24 cellular contexts compared by ENCODE assay signal in the genomic region with DNA sequence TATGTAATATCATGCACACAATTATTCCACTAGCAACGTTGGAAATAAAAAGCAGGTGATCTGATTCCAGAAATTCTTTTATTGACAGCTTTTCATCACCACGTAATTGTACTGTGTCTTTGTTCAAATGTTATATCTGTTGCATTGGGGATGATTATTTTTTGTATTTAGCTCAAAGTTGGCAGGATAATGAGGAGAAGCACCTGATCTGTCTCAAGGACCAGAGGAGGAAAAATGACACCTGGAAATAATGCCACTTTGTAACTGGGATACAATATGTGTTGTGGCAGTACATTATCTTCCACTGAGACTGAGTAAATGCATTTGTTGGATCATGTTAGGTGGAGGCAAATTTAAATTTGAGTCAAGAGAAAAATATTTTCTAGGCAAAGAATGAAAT.
"Had no signal": no experiment of that assay in that cellular context is flagged by ENCODE, and none has a peak within 500 bp of the region (broad histone marks: within the 10 kb centered on the region; RNA-seq: fewer than 3 reads in every experiment).

No MANE protein-coding gene starts in this region.

- DNase-seq: IMR-90; Karpas-422; KG1; MG63; NCI-H1092; NCI-H1417; NCI-H1436 treated with DMSO at 0.1 percent for 48 hours; NCI-H1694; NCI-H187 treated with DMSO at 0.1 percent for 48 hours; NCI-H2029 treated with DMSO at 0.1 percent for 48 hours; NCI-H2107; NCI-H2171 treated with DMSO at 0.1 percent for 48 hours; NCI-H446; NCI-H510A; NCI-H524 treated with DMSO at 0.1 percent for 48 hours; NK-92 treated with Interleukin-12 subunit alpha and Interleukin-12 subunit beta, amount 100 ng/mL, for 24 hours; PC-3; SHP77; SK-N-SH; SW 1271; T-cell had no signal

- H3K27me3 ChIP-seq: MG63 had no signal

- H3K27ac ChIP-seq: RWPE1 had no signal

- H3K4me2 ChIP-seq: SK-N-SH had no signal

- H3K9ac ChIP-seq: SK-N-SH had no signal

- H3K4me3 ChIP-seq: MG63 had no signal

- ATAC-seq: HepG2, Panc1, PC-3, T-cell had no signal

- H3K36me3 ChIP-seq: MG63 had no signal

- H3K9me3 ChIP-seq: MG63, SK-N-SH had no signal

- H3K9me2 ChIP-seq: SK-N-SH had no signal
